ENCODE assay signal across 16 cellular contexts in genomic region chr14:72559227-72559626, GRCh38.
DNase-seq lines count a peak whose midpoint lies in the region; ATAC-seq, FAIRE-seq and TF ChIP-seq lines count a peak whose summit lies in the region.
"Had no signal": no experiment of that assay in that cellular context is flagged by ENCODE, and none has a peak within 500 bp of the region (broad histone marks: within the 10 kb centered on the region; RNA-seq: fewer than 3 reads in every experiment).

No MANE protein-coding gene starts in this region.

- H3K27me3 Mint-ChIP-seq in WTC11 (ENCODE audit: low read depth) (no peaks in the 10 kb centered on the region), CD14-positive monocyte (ENCODE audit: low read depth in 3 of 3) (peaks cover 24 to 47% (median 34%) of the 10 kb centered on the region in 3 donors)

- no peaks in the 10 kb centered on the region for H3K36me3 Mint-ChIP-seq in WTC11
- no peaks in the 10 kb centered on the region for H3K36me3 Mint-ChIP-seq in CD14-positive monocyte
- H3K36me3 Mint-ChIP-seq: activated naive CD8-positive, alpha-beta T cell treated with anti-CD3 and anti-CD28 coated beads, Interleukin-2, amount 10 ng/mL, durations not matched to agents 7 days and 5 days; T-cell had no signal

- no peaks in the 10 kb centered on the region for H3K79me2 ChIP-seq in keratinocyte (ENCODE audit: control insufficient read depth, insufficient read depth, low read length)

- ATAC-seq in right cardiac atrium (peak in 1 of 2 donors; percentile 14), left ventricle myocardium superior (no peak), WTC11 (0 out of 2 replicates have a peak, but pooled peaks have one; percentile 12)
- ATAC-seq: T-cell had no signal

- 61% methylated on average over 10 of the region's 10 CpGs for WGBS in right cardiac atrium

- H3K4me3 Mint-ChIP-seq in WTC11 (no peak overlapping the region), CD14-positive monocyte (peak overlapping the region in 1 of 2 donors; percentile 52)
- H3K4me3 Mint-ChIP-seq: activated naive CD8-positive, alpha-beta T cell treated with anti-CD3 and anti-CD28 coated beads, Interleukin-2, amount 10 ng/mL, durations not matched to agents 7 days and 5 days; T-cell had no signal

- dilution Hi-C loops in keratinocyte (cut with MboI; ENCODE audit: extremely low pct_ligation_motif_present, low sequenced_read_pairs) = no loop called here

- peak overlapping the region; percentile 84 for H3K4me2 ChIP-seq in keratinocyte (ENCODE audit: control insufficient read depth, extremely low read depth, insufficient read depth, low read depth, low read length)

- H2AFZ ChIP-seq in keratinocyte (ENCODE audit: control insufficient read depth, low read length) = no peak overlapping the region

- H3K27me3 ChIP-seq in right cardiac atrium (ENCODE audit: control insufficient read depth, insufficient read depth) (no peaks in the 10 kb centered on the region), keratinocyte (ENCODE audit: control insufficient read depth, extremely low read depth, insufficient read depth, low read length) (peaks cover 3% of the 10 kb centered on the region)
- H3K27me3 ChIP-seq: sigmoid colon, transverse colon had no signal

- H3K9me3 ChIP-seq in right cardiac atrium (ENCODE audit: control insufficient read depth, low read length) = no peaks in the 10 kb centered on the region
- H3K9me3 ChIP-seq in keratinocyte (ENCODE audit: control insufficient read depth, low read depth, low read length) = no peaks in the 10 kb centered on the region
- H3K9me3 ChIP-seq: sigmoid colon, transverse colon had no signal

- H3K4me1 ChIP-seq in right cardiac atrium (ENCODE audit: control insufficient read depth, insufficient read depth, low read length) (peaks cover 2% of the 10 kb centered on the region), keratinocyte (ENCODE audit: control insufficient read depth, extremely low read depth, insufficient read depth, low read length) (peaks cover 30% of the 10 kb centered on the region)
- H3K4me1 ChIP-seq: sigmoid colon, transverse colon had no signal

- H3K27ac Mint-ChIP-seq in WTC11 = no peak overlapping the region
- H3K27ac Mint-ChIP-seq in CD14-positive monocyte = no peak overlapping the region
- H3K27ac Mint-ChIP-seq: activated naive CD8-positive, alpha-beta T cell treated with anti-CD3 and anti-CD28 coated beads, Interleukin-2, amount 10 ng/mL, durations not matched to agents 7 days and 5 days; T-cell had no signal

- H3K4me3 ChIP-seq in right cardiac atrium (ENCODE audit: low read length) = no peak overlapping the region
- H3K4me3 ChIP-seq in keratinocyte (ENCODE audit: control insufficient read depth in 2 of 3, extremely low read depth in 1 of 3, insufficient read depth in 2 of 3, low read depth in 1 of 3, low read length in 3 of 3) = peak overlapping the region in 2 of 3 experiments; percentile 26 to 45
- H3K4me3 ChIP-seq: sigmoid colon, transverse colon had no signal

- intact Hi-C loops in right cardiac atrium (cut with DNase I) (no loop called here), left ventricle myocardium superior (cut with micrococcal nuclease) (no loop called here), CD14-positive monocyte (cut with micrococcal nuclease) (no loop called here)

- peak overlapping the region; percentile 25 for H3K27ac ChIP-seq in right cardiac atrium (ENCODE audit: low read length)
- H3K27ac ChIP-seq in keratinocyte (ENCODE audit: control insufficient read depth, insufficient read depth, low read length) = peak overlapping the region; percentile 76
- H3K27ac ChIP-seq: transverse colon had no signal

- H3K4me1 Mint-ChIP-seq in WTC11 (peaks cover 21% of the 10 kb centered on the region), CD14-positive monocyte (no peaks in the 10 kb centered on the region)
- H3K4me1 Mint-ChIP-seq: activated naive CD8-positive, alpha-beta T cell treated with anti-CD3 and anti-CD28 coated beads, Interleukin-2, amount 10 ng/mL, durations not matched to agents 7 days and 5 days had no signal

- FAIRE-seq in keratinocyte (lab: Jason Lieb, UNC) = no peak
- peak; percentile 84 for FAIRE-seq in urothelium cell line (lab: Jason Lieb, UNC)
- FAIRE-seq: G401.6 had no signal

- no peak for DNase-seq in right cardiac atrium
- DNase-seq in left ventricle myocardium superior = no peak
- DNase-seq in WTC11 (ENCODE audit: low spot score) = no peak
- DNase-seq in keratinocyte (ENCODE audit: low read depth, low spot score) = peak; percentile 41
- no peak for DNase-seq in urothelium cell line (ENCODE audit: low spot score)
- no peak for DNase-seq in CD14-positive monocyte (ENCODE audit: low spot score)
- no peak for DNase-seq in HuH-7 (ENCODE audit: low spot score)
- DNase-seq in DMS79 (lab: John Stamatoyannopoulos, UW) = no peak
- DNase-seq: activated CD8-positive, alpha-beta memory T cell treated with anti-CD3 and anti-CD28 coated beads for 24 hours; activated naive CD8-positive, alpha-beta T cell treated with anti-CD3 and anti-CD28 coated beads, Interleukin-2, amount 10 ng/mL, durations not matched to agents 7 days and 5 days; hippocampal formation; NCI-H1105; sigmoid colon; T-cell; transverse colon had no signal

- no peak for TF ChIP-seq CTCF in WTC11 (IDR thresholded peaks at IDR 0.05)
- TF ChIP-seq CTCF in keratinocyte (optimal IDR thresholded peaks at IDR 0.05 in 1 of 3, IDR thresholded peaks at IDR 0.05 in 1 of 3, conservative IDR thresholded peaks at IDR 0.05 in 1 of 3; ENCODE audit: extremely low read depth in 1 of 3, insufficient read depth in 2 of 3, low read length in 3 of 3) = no peak
- no peak for TF ChIP-seq CTCF in CD14-positive monocyte (IDR thresholded peaks at IDR 0.05)

- H4K20me1 ChIP-seq in keratinocyte (ENCODE audit: control insufficient read depth, extremely low read depth, insufficient read depth, low read length) = no peaks in the 10 kb centered on the region

- H3K9me3 Mint-ChIP-seq in WTC11 (no peaks in the 10 kb centered on the region), CD14-positive monocyte (peaks cover 0 to 2% (median 0%) of the 10 kb centered on the region in 7 donors)
- H3K9me3 Mint-ChIP-seq: activated naive CD8-positive, alpha-beta T cell treated with anti-CD3 and anti-CD28 coated beads, Interleukin-2, amount 10 ng/mL, durations not matched to agents 7 days and 5 days; T-cell had no signal

- no peaks in the 10 kb centered on the region for H3K36me3 ChIP-seq in keratinocyte (ENCODE audit: control insufficient read depth in 2 of 2, extremely low read depth in 1 of 2, insufficient read depth in 2 of 2, low read length in 2 of 2)
- H3K36me3 ChIP-seq: sigmoid colon, transverse colon had no signal

- CTCF ChIA-PET in WTC11 (lab: Charles Lee) = interaction anchor here (0.9 to 1.5 kb wide), 4 partner anchors 15 to 199 kb away, joined by 3 to 4 read pairs (median 3); no protein-coding TSS in a partner anchor

- peak overlapping the region; percentile 65 for H3K9ac ChIP-seq in keratinocyte (ENCODE audit: control insufficient read depth, extremely low read depth, insufficient read depth, low read length)

- no peaks in the 10 kb centered on the region for H3K9me1 ChIP-seq in keratinocyte (ENCODE audit: control insufficient read depth, extremely low read depth, insufficient read depth, low read length)

- POLR2A ChIA-PET in WTC11 (lab: Charles Lee) = interaction anchor here (0.6 kb wide), 1 partner anchor 330 kb away, joined by 3 read pairs; no protein-coding TSS in a partner anchor

TF ChIP-seq in WTC11, 78 proteins besides CTCF, POLR2A, EP300 and RAD21:
- TF ChIP-seq ATF2 (CRISPR knock-in tag; IDR thresholded peaks at IDR 0.05; ENCODE audit: borderline replicate concordance, low read depth) (no peak), ZNF121 (CRISPR knock-in tag; IDR thresholded peaks at IDR 0.05) (no peak), MXD4 (CRISPR knock-in tag; IDR thresholded peaks at IDR 0.05; ENCODE audit: borderline replicate concordance) (no peak), SP1 (CRISPR knock-in tag; conservative IDR thresholded peaks at IDR 0.05) (no peak), CBFB (CRISPR knock-in tag; IDR thresholded peaks at IDR 0.05; ENCODE audit: low read depth) (no peak), ZSCAN18 (CRISPR knock-in tag; IDR thresholded peaks at IDR 0.05) (no peak)
